Comparison of ENCODE assay signal across 1 cellular context in genomic region chr20:50722466-50723155, GRCh38.
TF ChIP-seq lines count a peak whose summit lies in the region.

No MANE protein-coding gene starts in this region.

TF ChIP-seq in IMR-90, 13 proteins besides CTCF, POLR2A, EP300 and RAD21:
- TF ChIP-seq MXI1 (IDR thresholded peaks at IDR 0.05; ENCODE audit: borderline replicate concordance, low read depth, low read length) (no peak), CEBPB (IDR thresholded peaks at IDR 0.05; ENCODE audit: low read depth, low read length) (peak; percentile 27; the same call in 1 of the 2 replicates)
TF ChIP-seq in IMR-90: peak in this region for 1.
